20 cellular contexts compared by ENCODE assay signal in the genomic region with DNA sequence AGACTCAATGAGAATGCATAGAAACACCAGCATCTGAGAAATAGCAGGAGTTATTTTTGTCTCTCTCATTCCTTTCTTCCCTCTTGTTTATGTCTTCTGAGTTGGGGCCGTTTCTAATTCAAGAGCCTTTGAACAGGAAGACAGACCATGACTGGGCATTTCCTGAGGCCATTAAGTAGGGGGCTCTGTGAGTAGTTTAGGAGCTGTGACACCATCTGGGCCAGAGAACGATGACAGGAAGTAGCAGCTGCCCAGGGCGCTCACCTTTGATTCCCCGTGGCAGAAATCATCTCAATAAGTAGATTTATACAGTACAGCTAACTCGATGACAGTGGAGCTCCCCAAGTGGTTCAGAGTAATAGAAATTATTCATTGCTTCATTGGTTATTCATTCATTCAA.
A peak's percentile ranks its signal among the peaks of the same experiment; 100 is the strongest.
DNase-seq lines count a peak whose midpoint lies in the region; ATAC-seq lines count a peak whose summit lies in the region.
"Had no signal": no experiment of that assay in that cellular context is flagged by ENCODE, and none has a peak within 500 bp of the region (broad histone marks: within the 10 kb centered on the region; RNA-seq: fewer than 3 reads in every experiment).

No MANE protein-coding gene starts in this region.

- ATAC-seq in HG03025 (IDR thresholded peaks at IDR 0.05; ENCODE audit: low FRiP score, unreplicated experiment), result no peak
- ATAC-seq: activated naive CD8-positive, alpha-beta T cell treated with anti-CD3 and anti-CD28 coated beads, Interleukin-2, amount 50 U/mL, for 24 hours; psoas muscle; Right ventricle myocardium inferior had no signal

- peak; percentile 3 for DNase-seq in EH (ENCODE audit: low read depth)
- DNase-seq in HT1080 (ENCODE audit: low read depth), result peak; percentile 33
- DNase-seq in NOMO-1 treated with DMSO at 0.1 percent for 48 hours (lab: John Stamatoyannopoulos, UW; ENCODE audit: unreplicated experiment), result peak; percentile 25
- DNase-seq in foreskin melanocyte, result peak; percentile 26
- no peak for DNase-seq in activated CD4-positive, CD25-positive, alpha-beta regulatory T cell treated with anti-CD3 and anti-CD28 coated beads, Interleukin-2, amount 50 U/mL, for 72 hours
- DNase-seq in NCI-H146 treated with DMSO at 0.1 percent for 48 hours (lab: John Stamatoyannopoulos, UW; ENCODE audit: unreplicated experiment), result no peak
- no peak for DNase-seq in NCI-H2081 treated with DMSO at 0.1 percent for 48 hours (lab: John Stamatoyannopoulos, UW)
- DNase-seq: activated CD4-positive, alpha-beta T cell treated with anti-CD3 and anti-CD28 coated beads, Interleukin-2, amount 50 U/mL, for 48 hours; activated CD4-positive, CD25-positive, alpha-beta regulatory T cell; activated gamma-delta T cell; activated naive CD8-positive, alpha-beta T cell treated with anti-CD3 and anti-CD28 coated beads, Interleukin-2, amount 50 U/mL, for 24 hours; DMS 273 treated with DMSO at 0.1 percent for 48 hours; mammary epithelial cell; NCI-H2107; NCI-H446 treated with DMSO at 0.1 percent for 48 hours; psoas muscle; T-helper 9 cell; transverse colon had no signal

Comparison
In these comparisons a context has a peak if more than half of its experiments do, and no peak if none do; other contexts are left out.
1. DNase-seq: peak in EH (single experiment), HT1080 (single experiment), NOMO-1 treated with DMSO at 0.1 percent for 48 hours (single experiment) and foreskin melanocyte (single experiment); none in activated CD4-positive, CD25-positive, alpha-beta regulatory T cell treated with anti-CD3 and anti-CD28 coated beads, Interleukin-2, amount 50 U/mL, for 72 hours (single experiment), NCI-H146 treated with DMSO at 0.1 percent for 48 hours (single experiment) and NCI-H2081 treated with DMSO at 0.1 percent for 48 hours (single experiment).